Comparison of ENCODE assay signal across 1 cellular context in genomic region chr21:34558166-34558565, GRCh38.
TF ChIP-seq lines count a peak whose summit lies in the region.

No MANE protein-coding gene starts in this region.

TF ChIP-seq in IMR-90, 13 proteins besides CTCF, POLR2A, EP300 and RAD21 (continued from another document):
- TF ChIP-seq ELK1 (IDR thresholded peaks at IDR 0.05; ENCODE audit: borderline replicate concordance, low read depth, low read length) (no peak), MXI1 (IDR thresholded peaks at IDR 0.05; ENCODE audit: borderline replicate concordance, low read depth, low read length) (no peak), SMC3 (IDR thresholded peaks at IDR 0.05; ENCODE audit: low read depth, low read length) (no peak), FOS (IDR thresholded peaks at IDR 0.05; ENCODE audit: low read depth, low read length) (no peak), RCOR1 (IDR thresholded peaks at IDR 0.05; ENCODE audit: insufficient replicate concordance, low read length) (no peak), RFX5 (IDR thresholded peaks at IDR 0.05; ENCODE audit: low read depth, low read length) (no peak), MAFK (IDR thresholded peaks at IDR 0.05; ENCODE audit: low read depth, low read length) (no peak), BHLHE40 (IDR thresholded peaks at IDR 0.05; ENCODE audit: low read depth, low read length) (no peak)
TF ChIP-seq in IMR-90: peak in this region for 0.
